ENCODE assay signal across 15 cellular contexts in the genomic region with DNA sequence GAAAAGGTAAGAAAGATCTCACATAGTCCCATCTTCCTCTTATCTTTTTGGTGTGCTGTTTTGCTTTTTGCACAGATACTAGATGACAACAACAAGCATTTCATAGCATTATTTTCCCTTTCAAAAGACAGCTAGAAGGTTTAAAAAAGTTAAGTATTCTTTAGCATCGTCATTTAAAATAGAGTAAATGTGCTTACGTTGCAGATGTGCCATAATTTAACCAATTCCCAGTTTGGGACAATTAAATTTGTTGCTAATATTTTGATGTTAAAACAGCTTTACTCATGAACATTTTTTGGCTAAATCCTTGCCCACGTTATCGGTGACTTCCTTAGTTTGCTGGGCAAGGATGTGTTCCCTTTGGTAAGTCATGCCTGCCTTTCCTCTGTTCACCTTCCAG.
"Had no signal": no experiment of that assay in that cellular context is flagged by ENCODE, and none has a peak within 500 bp of the region (broad histone marks: within the 10 kb centered on the region; RNA-seq: fewer than 3 reads in every experiment).

No MANE protein-coding gene starts in this region.

- H3K9me3 ChIP-seq: body of pancreas, esophagus squamous epithelium, spleen, thyroid gland, uterus had no signal

- H3K27me3 ChIP-seq: body of pancreas, esophagus squamous epithelium, foreskin keratinocyte, thyroid gland, uterus had no signal

- H3K4me3 ChIP-seq: body of pancreas, coronary artery, esophagus squamous epithelium, spleen, thyroid gland, uterus had no signal

- ATAC-seq: sciatic nerve had no signal

- DNase-seq: activated B cell treated with CpG ODN at 0.5 μM for 24 hours; activated CD4-positive, alpha-beta T cell treated with anti-CD3 and anti-CD28 coated beads, Interleukin-2, amount 10 ng/mL, durations not matched to agents 7 days and 5 days; activated naive CD4-positive, alpha-beta T cell treated with anti-CD3 and anti-CD28 coated beads, Interleukin-2, amount 10 ng/mL, durations not matched to agents 7 days and 5 days; activated T-cell treated with anti-CD3 and anti-CD28 coated beads for 4 hours; esophagus squamous epithelium; glutamatergic neuron; spleen; thyroid gland; uterus had no signal

- H3K36me3 ChIP-seq: esophagus squamous epithelium, spleen, thyroid gland, uterus had no signal

- H3K27me3 Mint-ChIP-seq: activated B cell treated with CpG ODN at 0.5 μM for 24 hours; central memory CD8-positive, alpha-beta T cell had no signal

- H3K27ac Mint-ChIP-seq: activated B cell treated with CpG ODN at 0.5 μM for 24 hours; activated CD4-positive, alpha-beta T cell treated with anti-CD3 and anti-CD28 coated beads, Interleukin-2, amount 10 ng/mL, durations not matched to agents 7 days and 5 days; activated naive CD4-positive, alpha-beta T cell treated with anti-CD3 and anti-CD28 coated beads, Interleukin-2, amount 10 ng/mL, durations not matched to agents 7 days and 5 days had no signal

- H3K4me3 Mint-ChIP-seq: activated B cell treated with CpG ODN at 0.5 μM for 24 hours; activated CD4-positive, alpha-beta T cell treated with anti-CD3 and anti-CD28 coated beads, Interleukin-2, amount 10 ng/mL, durations not matched to agents 7 days and 5 days; activated naive CD4-positive, alpha-beta T cell treated with anti-CD3 and anti-CD28 coated beads, Interleukin-2, amount 10 ng/mL, durations not matched to agents 7 days and 5 days; central memory CD8-positive, alpha-beta T cell had no signal

- H3K9me3 Mint-ChIP-seq: activated B cell treated with CpG ODN at 0.5 μM for 24 hours; activated CD4-positive, alpha-beta T cell treated with anti-CD3 and anti-CD28 coated beads, Interleukin-2, amount 10 ng/mL, durations not matched to agents 7 days and 5 days; activated naive CD4-positive, alpha-beta T cell treated with anti-CD3 and anti-CD28 coated beads, Interleukin-2, amount 10 ng/mL, durations not matched to agents 7 days and 5 days; central memory CD8-positive, alpha-beta T cell; T-helper 2 cell treated with Interferon-gamma antibody and Interleukin-4, amounts not matched to agents 5 μg/mL and 100 μg/mL, for 36 hours had no signal

- H3K27ac ChIP-seq: coronary artery, esophagus squamous epithelium, foreskin keratinocyte, spleen, thyroid gland, uterus had no signal

- H3K4me1 ChIP-seq: uterus had no signal
